ENCODE assay signal across 11 cellular contexts in genomic region chr12:92556622-92557421, GRCh38.
DNase-seq lines count a peak whose midpoint lies in the region; ATAC-seq, FAIRE-seq and TF ChIP-seq lines count a peak whose summit lies in the region.
"Had no signal": no experiment of that assay in that cellular context is flagged by ENCODE, and none has a peak within 500 bp of the region (broad histone marks: within the 10 kb centered on the region; RNA-seq: fewer than 3 reads in every experiment).

No MANE protein-coding gene starts in this region.

- no peaks in the 10 kb centered on the region for H4K20me1 ChIP-seq in K562 (replicated peaks; ENCODE audit: control insufficient read depth, insufficient read depth, low read length)

- TF ChIP-seq CTCF in K562 (IDR thresholded peaks at IDR 0.05 in 2 of 3, conservative IDR thresholded peaks at IDR 0.05 in 1 of 3; ENCODE audit: insufficient read depth in 2 of 3, low read depth in 1 of 3, low read length in 3 of 3) = no peak
- TF ChIP-seq CTCF in HFFc6 (IDR thresholded peaks at IDR 0.05) = no peak

- DNase-seq in CD4-positive, alpha-beta memory T cell = no peak
- DNase-seq in K562 (ENCODE audit: extremely low read depth in 1 of 4, low spot score in 3 of 4) (no peak), NCI-H345 treated with DMSO at 0.1 percent for 48 hours (lab: John Stamatoyannopoulos, UW; ENCODE audit: unreplicated experiment) (no peak), NOMO-1 (lab: John Stamatoyannopoulos, UW; ENCODE audit: unreplicated experiment in 2 of 2) (no peak), HFFc6 (no peak), right cardiac atrium (no peak)
- DNase-seq: activated CD8-positive, alpha-beta memory T cell treated with anti-CD3 and anti-CD28 coated beads for 24 hours; BE2C had no signal

- CTCF ChIA-PET in CD4-positive, alpha-beta memory T cell (lab: Charles Lee; ENCODE audit: partially characterized antibody) = interaction anchor here (0.6 to 2.3 kb wide), 10 partner anchors 10 to 1175 kb away, joined by 3 to 12 read pairs (median 3); no protein-coding TSS in a partner anchor
- CTCF ChIA-PET in K562 (lab: Yijun Ruan, JAX; ENCODE audit: low intra/inter-chr PET ratio) = no interaction called here

- no peaks in the 10 kb centered on the region for H3K9me1 ChIP-seq in K562 (ENCODE audit: control insufficient read depth, insufficient read depth, low read length)

- H3K27ac ChIP-seq in CD4-positive, alpha-beta memory T cell (ENCODE audit: low read depth, low read length) = peak overlapping the region; percentile 30
- no peak overlapping the region for H3K27ac ChIP-seq in K562 (ENCODE audit: extremely low read depth, low read depth, low read length)
- no peak overlapping the region for H3K27ac ChIP-seq in right cardiac atrium (ENCODE audit: low read length)

- peak; percentile 15 for FAIRE-seq in K562 (lab: Jason Lieb, UNC)

- peaks cover 47% of the 10 kb centered on the region for H3K4me1 ChIP-seq in CD4-positive, alpha-beta memory T cell (ENCODE audit: insufficient read depth, low read length)
- H3K4me1 ChIP-seq in K562 (replicated peaks in 1 of 2; ENCODE audit: control insufficient read depth in 2 of 2, insufficient read depth in 2 of 2, low read length in 2 of 2) (peaks cover 3 to 18% of the 10 kb centered on the region in 2 experiments; a peak in 4 of 5 replicates), right cardiac atrium (ENCODE audit: control insufficient read depth, insufficient read depth, low read length) (peaks cover 15% of the 10 kb centered on the region)
- H3K4me1 ChIP-seq: BE2C, HAP-1 had no signal

- H3K4me3 ChIP-seq in CD4-positive, alpha-beta memory T cell (ENCODE audit: low read length in 2 of 2) = peak overlapping the region; percentile 24 to 27
- H3K4me3 ChIP-seq in K562 (no peak overlapping the region), right cardiac atrium (ENCODE audit: low read length) (no peak overlapping the region)
- H3K4me3 ChIP-seq: HAP-1 had no signal

- peaks cover 0 to 8% (median 0%) of the 10 kb centered on the region in 8 donors for H3K9me3 Mint-ChIP-seq in CD4-positive, alpha-beta memory T cell
- H3K9me3 Mint-ChIP-seq in IgD-negative memory B cell (peaks cover 0 to 2% (median 0%) of the 10 kb centered on the region in 3 donors), HFFc6 (no peaks in the 10 kb centered on the region)

- TF ChIP-seq EP300 in K562 (IDR thresholded peaks at IDR 0.05; ENCODE audit: low read length) = no peak

- H3K27me3 Mint-ChIP-seq in CD4-positive, alpha-beta memory T cell = no peaks in the 10 kb centered on the region
- no peaks in the 10 kb centered on the region for H3K27me3 Mint-ChIP-seq in IgD-negative memory B cell
- H3K27me3 Mint-ChIP-seq in HFFc6 (ENCODE audit: insufficient read depth) = no peaks in the 10 kb centered on the region; the same call in 1 of the 2 replicates

- no peaks in the 10 kb centered on the region for H3K9me3 ChIP-seq in CD4-positive, alpha-beta memory T cell (ENCODE audit: control insufficient read depth in 1 of 2, low read length in 2 of 2)
- H3K9me3 ChIP-seq in K562 (replicated peaks; ENCODE audit: control insufficient read depth, insufficient read depth, low read depth, low read length) (no peaks in the 10 kb centered on the region), right cardiac atrium (ENCODE audit: control insufficient read depth, low read length) (no peaks in the 10 kb centered on the region)
- H3K9me3 ChIP-seq: BE2C, HAP-1 had no signal

- H3K27ac Mint-ChIP-seq in CD4-positive, alpha-beta memory T cell = peak overlapping the region; percentile 49 to 96 (median 81)
- H3K27ac Mint-ChIP-seq in IgD-negative memory B cell (peak overlapping the region; percentile 43 to 94 (median 91)), HFFc6 (no peak overlapping the region)

- no peaks in the 10 kb centered on the region for H3K36me3 Mint-ChIP-seq in CD4-positive, alpha-beta memory T cell
- H3K36me3 Mint-ChIP-seq in IgD-negative memory B cell (peaks cover 3% of the 10 kb centered on the region), HFFc6 (ENCODE audit: low read depth) (no peaks in the 10 kb centered on the region)

- no peaks in the 10 kb centered on the region for H3K36me3 ChIP-seq in CD4-positive, alpha-beta memory T cell (ENCODE audit: insufficient read depth, low read length)
- H3K36me3 ChIP-seq in K562 (ENCODE audit: control insufficient read depth, insufficient read depth, low read length) = no peaks in the 10 kb centered on the region
- H3K36me3 ChIP-seq: BE2C, HAP-1 had no signal

- H3K9ac ChIP-seq in K562 (ENCODE audit: insufficient read depth in 1 of 2, low read depth in 2 of 2, low read length in 2 of 2) = no peak overlapping the region

- 38% methylated on average over 9 of the region's 9 CpGs for WGBS in K562 (ENCODE audit: insufficient coverage, low coverage, missing lambda C conversion rate)
- WGBS in right cardiac atrium = 93% methylated on average over 9 of the region's 9 CpGs

- in situ Hi-C loops in K562 (cut with MboI) = loop anchor here (25.0 kb wide), 1 partner anchor 745 kb away; no protein-coding TSS in a partner anchor

- peak overlapping the region; percentile 31 to 79 (median 60) for H3K4me3 Mint-ChIP-seq in CD4-positive, alpha-beta memory T cell
- H3K4me3 Mint-ChIP-seq in IgD-negative memory B cell (peak overlapping the region; percentile 67 to 85 (median 80)), HFFc6 (no peak overlapping the region)

- no peak overlapping the region for H3K4me2 ChIP-seq in K562 (ENCODE audit: insufficient read depth, low read length)

- peaks cover 26 to 59% (median 40%) of the 10 kb centered on the region in 4 donors for H3K4me1 Mint-ChIP-seq in CD4-positive, alpha-beta memory T cell
- H3K4me1 Mint-ChIP-seq in IgD-negative memory B cell = peaks cover 39 to 63% (median 45%) of the 10 kb centered on the region in 3 donors
- H3K4me1 Mint-ChIP-seq in HFFc6 (ENCODE audit: low read depth) = peaks cover 23% of the 10 kb centered on the region

- ATAC-seq in GM18502 (IDR thresholded peaks at IDR 0.05; ENCODE audit: poor library complexity, unreplicated experiment) (peak; percentile 34), K562 (no peak), right cardiac atrium (no peak)

- BruUV-seq in K562 (replicated peaks; lab: Mats Ljungman, UMichigan) = no TSS peak

- no peaks in the 10 kb centered on the region for H3K27me3 ChIP-seq in CD4-positive, alpha-beta memory T cell (ENCODE audit: insufficient read depth, low read length)
- H3K27me3 ChIP-seq in K562 (ENCODE audit: control insufficient read depth in 2 of 2, insufficient read depth in 2 of 2, low read length in 2 of 2) = no peaks in the 10 kb centered on the region
- no peaks in the 10 kb centered on the region for H3K27me3 ChIP-seq in right cardiac atrium (ENCODE audit: control insufficient read depth, insufficient read depth)
- H3K27me3 ChIP-seq: BE2C had no signal

- no peak for TF ChIP-seq POLR2A in K562 (conservative IDR thresholded peaks at IDR 0.05)

- intact Hi-C loops in CD4-positive, alpha-beta memory T cell (cut with micrococcal nuclease) = loop anchor here (5.0 kb wide), 1 partner anchor 155 kb away; no protein-coding TSS in a partner anchor
- intact Hi-C loops in K562 (cut with micrococcal nuclease) = no loop called here
- intact Hi-C loops in right cardiac atrium (cut with DNase I) = loop anchor here in 3 of 4 donors (10.0 kb wide), 2 partner anchors 52 to 142 kb away; no protein-coding TSS in a partner anchor

- H2AFZ ChIP-seq in K562 (ENCODE audit: low read depth, low read length) = no peak overlapping the region

- no peaks in the 10 kb centered on the region for H3K79me2 ChIP-seq in K562 (ENCODE audit: control insufficient read depth, insufficient read depth, low read length)

- POLR2A ChIA-PET in CD4-positive, alpha-beta memory T cell (lab: Charles Lee; ENCODE audit: partially characterized antibody) = interaction anchor here (0.7 to 3.0 kb wide), 13 partner anchors 9 to 979 kb away, joined by 3 to 35 read pairs (median 7); partner anchors contain the start of gene BTG1
- POLR2A ChIA-PET in K562 (lab: Yijun Ruan, JAX) = interaction anchor here (0.8 to 2.1 kb wide), 3 partner anchors 12 to 412 kb away, joined by 3 to 9 read pairs (median 3); partner anchors contain the start of gene BTG1

- no peak for TF ChIP-seq RAD21 in K562 (CRISPR knock-in tag; conservative IDR thresholded peaks at IDR 0.05 in 1 of 2, IDR thresholded peaks at IDR 0.05 in 1 of 2)

TF ChIP-seq in K562, 482 proteins besides CTCF, POLR2A, EP300 and RAD21:
- TF ChIP-seq MAZ (CRISPR knock-in tag; conservative IDR thresholded peaks at IDR 0.05 in 1 of 2, IDR thresholded peaks at IDR 0.05 in 1 of 2) (no peak), EHMT2 (IDR thresholded peaks at IDR 0.05) (no peak), MAFG (tag; conservative IDR thresholded peaks at IDR 0.05) (0 out of 2 replicates have a peak, but pooled peaks have one; percentile 25), ZNF316 (IDR thresholded peaks at IDR 0.05) (peak; percentile 47; the same call in 1 of the 2 replicates), REST (CRISPR knock-in tag; IDR thresholded peaks at IDR 0.05; ENCODE audit: low read depth) (no peak), ZNF354B (CRISPR knock-in tag; IDR thresholded peaks at IDR 0.05) (no peak), ELF2 (CRISPR knock-in tag; IDR thresholded peaks at IDR 0.05) (no peak), EGR1 (conservative IDR thresholded peaks at IDR 0.05) (peak; percentile 51; the same call in 1 of the 2 replicates), C11orf30 (IDR thresholded peaks at IDR 0.05; ENCODE audit: low read depth) (peak; percentile 33; the same call in 1 of the 2 replicates)

Comparison
In these comparisons a context has a peak if more than half of its experiments do, and no peak if none do; other contexts are left out.
1. H3K4me3 ChIP-seq: peak in CD4-positive, alpha-beta memory T cell (2 of 2); none in K562 (single experiment) and right cardiac atrium (single experiment).